In genomic region chr1:55506686-55507577, GRCh38 we compare ENCODE assay signal across 16 cellular contexts.
DNase-seq lines count a peak whose midpoint lies in the region; ATAC-seq and TF ChIP-seq lines count a peak whose summit lies in the region.
"Had no signal": no experiment of that assay in that cellular context is flagged by ENCODE, and none has a peak within 500 bp of the region (broad histone marks: within the 10 kb centered on the region; RNA-seq: fewer than 3 reads in every experiment).

No MANE protein-coding gene starts in this region.

- peak; percentile 24 for DNase-seq in AG08396 (ENCODE audit: low spot score)
- peak; percentile 62 for DNase-seq in LHCN-M2 (ENCODE audit: low read depth)
- peak; percentile 23 to 68 for DNase-seq in cardiac fibroblast (ENCODE audit: low read depth in 2 of 2)
- DNase-seq in mucosa of descending colon = peak in 2 of 3 donors; percentile 46 to 63
- DNase-seq in NCI-H345 treated with DMSO at 0.1 percent for 48 hours (lab: John Stamatoyannopoulos, UW; ENCODE audit: unreplicated experiment) = no peak
- no peak for DNase-seq in ecto neural progenitor cell (ENCODE audit: low spot score)
- no peak for DNase-seq in HuH-7.5 (ENCODE audit: low spot score)
- DNase-seq in globus pallidus (ENCODE audit: low spot score) = no peak
- DNase-seq: activated CD8-positive, alpha-beta memory T cell treated with anti-CD3 and anti-CD28 coated beads for 24 hours; activated naive CD4-positive, alpha-beta T cell; central memory CD4-positive, alpha-beta T cell; immature natural killer cell; NCI-H774; SIG-M5; stimulated activated CD4-positive, alpha-beta T cell treated with anti-CD3 and anti-CD28 coated beads, Interleukin-2, amount 100 ng/mL, for 48 hours; upper lobe of right lung had no signal

- no peak overlapping the region for H3K4me3 ChIP-seq in cardiac fibroblast (replicated peaks in 1 of 2; ENCODE audit: low read depth in 2 of 2, low read length in 2 of 2)
- no peak overlapping the region for H3K4me3 ChIP-seq in mucosa of descending colon
- H3K4me3 ChIP-seq: upper lobe of right lung had no signal

- no peaks in the 10 kb centered on the region for H3K36me3 ChIP-seq in mucosa of descending colon (ENCODE audit: low read depth)
- H3K36me3 ChIP-seq: upper lobe of right lung had no signal

- H3K9me3 ChIP-seq in mucosa of descending colon = no peaks in the 10 kb centered on the region
- H3K9me3 ChIP-seq: upper lobe of right lung had no signal

- H3K4me1 ChIP-seq in mucosa of descending colon (ENCODE audit: low read depth) = peaks cover 45% of the 10 kb centered on the region

- ATAC-seq in mucosa of descending colon = peak; percentile 72
- ATAC-seq: upper lobe of right lung had no signal

- TF ChIP-seq CTCF in cardiac fibroblast (IDR thresholded peaks at IDR 0.05; ENCODE audit: low read depth, low read length) = no peak
- TF ChIP-seq CTCF in mucosa of descending colon (IDR thresholded peaks at IDR 0.05) = no peak

- intact Hi-C loops in mucosa of descending colon (cut with DNase I, micrococcal nuclease) = no loop called here

Comparison
In these comparisons a context has a peak if more than half of its experiments do, and no peak if none do; other contexts are left out.
1. DNase-seq: peak in AG08396 (single experiment), LHCN-M2 (single experiment), cardiac fibroblast (2 of 2) and mucosa of descending colon (2 of 3); none in NCI-H345 treated with DMSO at 0.1 percent for 48 hours (single experiment), ecto neural progenitor cell (single experiment), HuH-7.5 (single experiment) and globus pallidus (single experiment).